24 cellular contexts compared by ENCODE assay signal in the genomic region with DNA sequence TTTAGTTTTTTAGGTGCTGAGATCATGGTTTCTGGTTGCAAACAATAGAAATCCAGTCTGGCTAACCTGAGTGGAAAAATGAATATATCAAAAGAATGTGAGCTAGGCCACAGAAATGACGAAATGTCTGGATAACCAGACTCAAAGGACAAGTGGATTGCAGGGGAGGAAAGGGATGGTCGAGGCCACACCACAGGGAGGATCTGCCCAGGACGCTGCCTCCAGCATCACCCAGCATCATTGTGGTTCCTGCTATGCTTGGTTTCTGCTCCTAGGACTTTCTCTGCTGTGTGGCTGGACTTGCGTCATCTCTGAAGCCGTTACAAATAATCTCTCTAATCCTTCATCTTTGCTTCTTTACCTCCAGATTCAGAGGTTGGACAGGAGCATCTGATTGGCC.
DNase-seq lines count a peak whose midpoint lies in the region; ATAC-seq and TF ChIP-seq lines count a peak whose summit lies in the region.
"Had no signal": no experiment of that assay in that cellular context is flagged by ENCODE, and none has a peak within 500 bp of the region (broad histone marks: within the 10 kb centered on the region; RNA-seq: fewer than 3 reads in every experiment).

No MANE protein-coding gene starts in this region.

- no peaks in the 10 kb centered on the region for H3K36me3 Mint-ChIP-seq in stimulated activated naive B cell treated with anti-CD40 and anti-IgM and Interleukin-4, amounts not matched to agents 10 μg/mL and 1 μg/mL and 100 μg/mL, for 72 hours
- H3K36me3 Mint-ChIP-seq: stimulated activated memory B cell treated with anti-CD40 and anti-IgM and Interleukin-4, amounts not matched to agents 10 μg/mL and 1 μg/mL and 100 μg/mL, for 72 hours had no signal

- peaks cover 0 to 7% (median 0%) of the 10 kb centered on the region in 3 donors for H3K9me3 ChIP-seq in body of pancreas
- H3K9me3 ChIP-seq: Peyer's patch, SJCRH30, testis had no signal

- TF ChIP-seq CTCF in choroid plexus epithelial cell (conservative IDR thresholded peaks at IDR 0.05; ENCODE audit: low read depth, low read length) (no peak), body of pancreas (IDR thresholded peaks at IDR 0.05) (no peak)

- H3K9me3 Mint-ChIP-seq in stimulated activated naive B cell treated with anti-CD40 and anti-IgM and Interleukin-4, amounts not matched to agents 10 μg/mL and 1 μg/mL and 100 μg/mL, for 72 hours: peaks cover 4 to 5% of the 10 kb centered on the region in 2 donors

- 68 to 75% methylated on average over 5 of the region's 5 CpGs for WGBS in body of pancreas, 2 donors

- H3K27ac ChIP-seq in body of pancreas: no peak overlapping the region
- H3K27ac ChIP-seq: Peyer's patch, SJCRH30, spleen, testis had no signal

- no peak overlapping the region for H3K4me3 ChIP-seq in choroid plexus epithelial cell (ENCODE audit: low read depth, low read length)
- no peak overlapping the region for H3K4me3 ChIP-seq in body of pancreas
- H3K4me3 ChIP-seq: K562, Peyer's patch, SJCRH30, spleen, testis had no signal

- peaks cover 12 to 15% of the 10 kb centered on the region in 2 donors for H3K27me3 Mint-ChIP-seq in stimulated activated naive B cell treated with anti-CD40 and anti-IgM and Interleukin-4, amounts not matched to agents 10 μg/mL and 1 μg/mL and 100 μg/mL, for 72 hours

- no peaks in the 10 kb centered on the region for H3K36me3 ChIP-seq in body of pancreas (replicated peaks in 1 of 2; ENCODE audit: insufficient read depth in 1 of 2, low read depth in 2 of 2)
- H3K36me3 ChIP-seq: Peyer's patch, SJCRH30, spleen had no signal

- H3K4me3 Mint-ChIP-seq in stimulated activated naive B cell treated with anti-CD40 and anti-IgM and Interleukin-4, amounts not matched to agents 10 μg/mL and 1 μg/mL and 100 μg/mL, for 72 hours: no peak overlapping the region
- H3K4me3 Mint-ChIP-seq: activated T-cell treated with anti-CD3 and anti-CD28 coated beads, Interleukin-2, amount 50 U/mL, for 24 hours; CD4-positive, alpha-beta T cell; naive B cell; stimulated activated memory B cell treated with anti-CD40 and anti-IgM and Interleukin-4, amounts not matched to agents 10 μg/mL and 1 μg/mL and 100 μg/mL, for 72 hours; T-helper 17 cell had no signal

- DNase-seq in GM03348 (ENCODE audit: low spot score) (peak; percentile 69), SK-N-DZ (ENCODE audit: low spot score) (peak; percentile 65), choroid plexus epithelial cell (ENCODE audit: low read depth) (peak; percentile 51), non-pigmented ciliary epithelial cell (ENCODE audit: low read depth) (peak; percentile 78), body of pancreas (no peak), NCI-H526 (lab: John Stamatoyannopoulos, UW) (no peak), occipital lobe (lab: John Stamatoyannopoulos, UW) (no peak)
- DNase-seq in stimulated activated naive B cell treated with anti-CD40 and anti-IgM and Interleukin-4, amounts not matched to agents 10 μg/mL and 1 μg/mL and 100 μg/mL, for 72 hours: no peak
- DNase-seq: activated T-cell treated with anti-CD3 and anti-CD28 coated beads, Interleukin-2, amount 50 U/mL, for 24 hours; CD4-positive, alpha-beta T cell; head of caudate nucleus; left colon; mesendoderm; naive B cell; NCI-H2171 treated with DMSO at 0.1 percent for 48 hours; NCI-H69; Peyer's patch; spleen; stimulated activated CD4-positive, alpha-beta T cell treated with anti-CD3 and anti-CD28 coated beads, Interleukin-4, amount 100 ng/mL, for 1 hour; T-helper 17 cell; testis had no signal

- no peak for ATAC-seq in body of pancreas
- no peak for ATAC-seq in stimulated activated naive B cell treated with anti-CD40 and anti-IgM and Interleukin-4, amounts not matched to agents 10 μg/mL and 1 μg/mL and 100 μg/mL, for 72 hours (replicated peaks)
- ATAC-seq: K562; left colon; stimulated activated memory B cell treated with anti-CD40 and anti-IgM and Interleukin-4, amounts not matched to agents 10 μg/mL and 1 μg/mL and 100 μg/mL, for 72 hours; T-helper 17 cell had no signal

- H3K27me3 ChIP-seq in body of pancreas: no peaks in the 10 kb centered on the region
- H3K27me3 ChIP-seq: Peyer's patch, SJCRH30, testis had no signal

- H3K4me1 ChIP-seq in body of pancreas: no peaks in the 10 kb centered on the region
- H3K4me1 ChIP-seq: Peyer's patch, SJCRH30, spleen, testis had no signal

- no peak for TF ChIP-seq POLR2A in body of pancreas (IDR thresholded peaks at IDR 0.05)

- no peak overlapping the region for H3K27ac Mint-ChIP-seq in stimulated activated naive B cell treated with anti-CD40 and anti-IgM and Interleukin-4, amounts not matched to agents 10 μg/mL and 1 μg/mL and 100 μg/mL, for 72 hours
- H3K27ac Mint-ChIP-seq: activated T-cell treated with anti-CD3 and anti-CD28 coated beads, Interleukin-2, amount 50 U/mL, for 24 hours; CD4-positive, alpha-beta T cell; naive B cell; stimulated activated memory B cell treated with anti-CD40 and anti-IgM and Interleukin-4, amounts not matched to agents 10 μg/mL and 1 μg/mL and 100 μg/mL, for 72 hours; T-helper 17 cell had no signal

- no peaks in the 10 kb centered on the region for H3K4me1 Mint-ChIP-seq in stimulated activated naive B cell treated with anti-CD40 and anti-IgM and Interleukin-4, amounts not matched to agents 10 μg/mL and 1 μg/mL and 100 μg/mL, for 72 hours
- H3K4me1 Mint-ChIP-seq: naive B cell; stimulated activated memory B cell treated with anti-CD40 and anti-IgM and Interleukin-4, amounts not matched to agents 10 μg/mL and 1 μg/mL and 100 μg/mL, for 72 hours had no signal

- intact Hi-C loops in body of pancreas (cut with DNase I): no loop called here

Comparison
In these comparisons a context has a peak if more than half of its experiments do, and no peak if none do; other contexts are left out.
1. DNase-seq: peak in GM03348 (single experiment), SK-N-DZ (single experiment), choroid plexus epithelial cell (single experiment) and non-pigmented ciliary epithelial cell (single experiment); none in body of pancreas (0 of 4), stimulated activated naive B cell treated with anti-CD40 and anti-IgM and Interleukin-4, amounts not matched to agents 10 μg/mL and 1 μg/mL and 100 μg/mL, for 72 hours (single experiment), NCI-H526 (0 of 2) and occipital lobe (single experiment).